In genomic region chr5:114678778-114679177, GRCh38 we compare ENCODE assay signal across 23 cellular contexts.
DNase-seq lines count a peak whose midpoint lies in the region; TF ChIP-seq lines count a peak whose summit lies in the region.
"Had no signal": no experiment of that assay in that cellular context is flagged by ENCODE, and none has a peak within 500 bp of the region (broad histone marks: within the 10 kb centered on the region; RNA-seq: fewer than 3 reads in every experiment).

No MANE protein-coding gene starts in this region.

- H3K27ac ChIP-seq in H9 (ENCODE audit: insufficient read length, low read depth, low read length) (no peak overlapping the region), endodermal cell (ENCODE audit: low read depth, low read length) (no peak overlapping the region)
- H3K27ac ChIP-seq: RWPE1 had no signal

- H3K23ac ChIP-seq in H9 (ENCODE audit: insufficient read length, low read depth, low read length), result no peak overlapping the region

- H3K79me1 ChIP-seq in H9 (ENCODE audit: insufficient read depth, low read depth, low read length, poor library complexity, severe bottlenecking), result no peaks in the 10 kb centered on the region

- H3K27ac Mint-ChIP-seq in H9, result no peak overlapping the region
- H3K27ac Mint-ChIP-seq in endodermal cell, result no peak overlapping the region
- no peak overlapping the region for H3K27ac Mint-ChIP-seq in type B pancreatic cell
- H3K27ac Mint-ChIP-seq: CD8-positive, alpha-beta T cell; T-cell had no signal

- no peak overlapping the region for H4K5ac ChIP-seq in H9 (ENCODE audit: insufficient read length, low read depth, low read length)

- TF ChIP-seq CTCF in H9 (conservative IDR thresholded peaks at IDR 0.05) (peak; percentile 34), endodermal cell (conservative IDR thresholded peaks at IDR 0.05) (peak; percentile 47), type B pancreatic cell (conservative IDR thresholded peaks at IDR 0.05) (peak; percentile 39)

- no peak overlapping the region for H4K8ac ChIP-seq in H9 (replicated peaks; ENCODE audit: insufficient read length, low read depth, low read length)

- no CpG with 5 or more reads among the region's 1 CpG for WGBS in H9 (ENCODE audit: extremely low coverage, insufficient read length, low lambda C conversion rate)
- no CpG with 5 or more reads among the region's 1 CpG for WGBS in endodermal cell (ENCODE audit: insufficient coverage in 1 of 2, insufficient read length in 1 of 2), 2 experiments

- H2BK20ac ChIP-seq in H9 (ENCODE audit: low read depth, low read length, poor library complexity, severe bottlenecking), result no peak overlapping the region

- no peaks in the 10 kb centered on the region for H3K23me2 ChIP-seq in H9 (ENCODE audit: insufficient read length, low read depth, low read length, poor library complexity, severe bottlenecking)

- H2AFZ ChIP-seq in H9 (ENCODE audit: low read length), result no peak overlapping the region

- intact Hi-C loops in posterior vena cava (cut with DNase I), result no loop called here

- H3K4ac ChIP-seq in H9 (ENCODE audit: low read depth, low read length), result no peak overlapping the region

- no peak overlapping the region for H3K18ac ChIP-seq in H9 (ENCODE audit: insufficient read length, low read depth, low read length)

- H3K14ac ChIP-seq in H9 (ENCODE audit: insufficient read depth, low read length), result no peak overlapping the region

- H3K79me2 ChIP-seq in H9 (ENCODE audit: insufficient read depth, low read length), result no peaks in the 10 kb centered on the region

- H3K4me3 Mint-ChIP-seq in H9 (no peak overlapping the region), endodermal cell (no peak overlapping the region), type B pancreatic cell (no peak overlapping the region)
- H3K4me3 Mint-ChIP-seq: CD8-positive, alpha-beta T cell; T-cell had no signal

- H3K36me3 Mint-ChIP-seq in H9 (ENCODE audit: insufficient read depth in 1 of 3, low read depth in 3 of 3), result no peaks in the 10 kb centered on the region
- H3K36me3 Mint-ChIP-seq in endodermal cell (ENCODE audit: low read depth), result no peaks in the 10 kb centered on the region
- H3K36me3 Mint-ChIP-seq in type B pancreatic cell, result no peaks in the 10 kb centered on the region
- H3K36me3 Mint-ChIP-seq: CD8-positive, alpha-beta T cell; T-cell had no signal

- no peak overlapping the region for H4K91ac ChIP-seq in H9 (ENCODE audit: insufficient read length, low read depth, low read length)

- no peak for DNase-seq in H9
- peak; percentile 0 to 6 for DNase-seq in NCI-H2081 (lab: John Stamatoyannopoulos, UW)
- no peak for DNase-seq in endodermal cell
- no peak for DNase-seq in type B pancreatic cell (ENCODE audit: extremely low spot score, unreplicated experiment)
- no peak for DNase-seq in OCI-M2 (lab: John Stamatoyannopoulos, UW; ENCODE audit: unreplicated experiment)
- no peak for DNase-seq in stimulated activated CD4-positive, alpha-beta T cell treated with anti-CD3 and anti-CD28 coated beads, Interleukin-15, amount 100 ng/mL, for 24 hours
- DNase-seq in posterior vena cava (ENCODE audit: low spot score), result no peak
- DNase-seq: C1 segment of cervical spinal cord; CD8-positive, alpha-beta T cell; DMS 273 treated with DMSO at 0.1 percent for 48 hours; GOT3; IMR-90; KG1; NCI-H1048; NCI-H1436; NCI-H187; NCI-H2107; NCI-H446 treated with DMSO at 0.1 percent for 48 hours; NCI-H526; NCI-H82; SHP77; T-cell had no signal

- H3K56ac ChIP-seq in H9 (ENCODE audit: insufficient read length, low read depth, low read length), result no peak overlapping the region

- H3K4me1 Mint-ChIP-seq in H9, result 0 out of 4 replicates have a peak, but pooled peaks cover 0 to 5% of the 10 kb centered on the region in 2 experiments
- H3K4me1 Mint-ChIP-seq in endodermal cell, result no peaks in the 10 kb centered on the region
- no peaks in the 10 kb centered on the region for H3K4me1 Mint-ChIP-seq in type B pancreatic cell (ENCODE audit: unreplicated experiment)
- H3K4me1 Mint-ChIP-seq: T-cell had no signal

- no peak overlapping the region for H3K4me2 ChIP-seq in H9 (ENCODE audit: insufficient read depth, insufficient read length, low read length)

- H3K27me3 ChIP-seq in H9 (ENCODE audit: insufficient read depth, low read length) (no peaks in the 10 kb centered on the region), endodermal cell (ENCODE audit: control insufficient read depth, insufficient read depth, low read length, poor library complexity, severe bottlenecking) (no peaks in the 10 kb centered on the region)

- H3K4me3 ChIP-seq in endodermal cell (ENCODE audit: low read length), result no peak overlapping the region

- H3K9me3 ChIP-seq in H9 (ENCODE audit: control insufficient read depth, low read depth, low read length) (no peaks in the 10 kb centered on the region), endodermal cell (ENCODE audit: control insufficient read depth, low read length) (no peaks in the 10 kb centered on the region)

- H3T11ph ChIP-seq in H9 (ENCODE audit: low read length), result no peak overlapping the region

- no peak overlapping the region for H2BK5ac ChIP-seq in H9 (ENCODE audit: insufficient read length, low read length)

- no peaks in the 10 kb centered on the region for H3K4me1 ChIP-seq in H9 (ENCODE audit: insufficient read depth, low read length)
- no peaks in the 10 kb centered on the region for H3K4me1 ChIP-seq in endodermal cell (ENCODE audit: control insufficient read depth, insufficient read depth, low read length)

- H3K27me3 Mint-ChIP-seq in H9 (ENCODE audit: low read depth) (no peaks in the 10 kb centered on the region; the same call in 1 of the 2 replicates), endodermal cell (ENCODE audit: insufficient read depth) (no peaks in the 10 kb centered on the region), type B pancreatic cell (no peaks in the 10 kb centered on the region)
- H3K27me3 Mint-ChIP-seq: T-cell had no signal

- H3K36me3 ChIP-seq in endodermal cell (ENCODE audit: control insufficient read depth, insufficient read depth, low read length), result no peaks in the 10 kb centered on the region

- H2BK12ac ChIP-seq in H9 (ENCODE audit: insufficient read length, low read depth, low read length), result no peak overlapping the region

- no peak overlapping the region for H2BK120ac ChIP-seq in H9 (ENCODE audit: low read depth, low read length, poor library complexity, severe bottlenecking)

- H3K9me3 Mint-ChIP-seq in H9 (no peaks in the 10 kb centered on the region; a peak in 1 of 5 replicates), endodermal cell (peaks cover 4% of the 10 kb centered on the region), type B pancreatic cell (no peaks in the 10 kb centered on the region)

- no peak overlapping the region for H2BK15ac ChIP-seq in H9 (ENCODE audit: low read depth, low read length)

- H4K20me1 ChIP-seq in H9 (ENCODE audit: control insufficient read depth, insufficient read depth, insufficient read length), result no peaks in the 10 kb centered on the region

- H3K9ac ChIP-seq in H9 (ENCODE audit: extremely low read depth, insufficient read length, low read length) (no peak overlapping the region), endodermal cell (ENCODE audit: extremely low read depth, low read length, poor library complexity, severe bottlenecking) (no peak overlapping the region)

- H2AK5ac ChIP-seq in H9 (ENCODE audit: insufficient read length, low read length), result no peak overlapping the region

Comparison
In these comparisons a context has a peak if more than half of its experiments do, and no peak if none do; other contexts are left out.
1. DNase-seq: peak in NCI-H2081 (2 of 2); none in H9 (single experiment), endodermal cell (single experiment), type B pancreatic cell (single experiment), OCI-M2 (single experiment), stimulated activated CD4-positive, alpha-beta T cell treated with anti-CD3 and anti-CD28 coated beads, Interleukin-15, amount 100 ng/mL, for 24 hours (single experiment) and posterior vena cava (single experiment).
2. Peak in every context shown above with its lines, with median percentiles within 50 percentile points of each other: CTCF ChIP-seq.